Comparison of ENCODE assay signal across 8 cellular contexts in genomic region chr11:72752088-72752914, GRCh38. TPM values are rescaled to one million over a fixed set of nuclear protein-coding genes. Genes with fewer than 3 reads are reported as not detected.
DNase-seq lines count a peak whose midpoint lies in the region; ATAC-seq and TF ChIP-seq lines count a peak whose summit lies in the region.

Gene ARAP1 (minus strand): TSS chr11:72752408. CDS start chr11:72727128, 25,280 bp downstream.

- no peak for TF ChIP-seq EP300 in upper lobe of left lung (IDR thresholded peaks at IDR 0.05)

- H3K27ac ChIP-seq in heart right ventricle (peak within 1 kb of the TSS in 9 of 10 donors; percentile 11 to 75 (median 52)), upper lobe of left lung (peak within 1 kb of the TSS; percentile 78 to 89 (median 84))

- H3K4me3 Mint-ChIP-seq in Calu3 (ENCODE audit: low read depth, unreplicated experiment) (peak within 1 kb of the TSS; percentile 78), progenitor cell of endocrine pancreas (ENCODE audit: low read depth) (peak within 1 kb of the TSS; percentile 93)

- WGBS in heart right ventricle, 2 donors = 2 to 3% methylated on average over 51 of the region's 51 CpGs
- 2% methylated on average over 9 to 25 of the region's 51 CpGs for WGBS in upper lobe of left lung, 2 donors

- CTCF ChIA-PET in Calu3 (lab: Charles Lee) = interaction anchor here (0.6 to 1.3 kb wide), 2 partner anchors 27 to 68 kb away, joined by 3 to 4 read pairs; no protein-coding TSS in a partner anchor

- peak within 1 kb of the TSS; percentile 95 for H3K4me3 ChIP-seq in adipocyte (ENCODE audit: low read length)
- H3K4me3 ChIP-seq in heart right ventricle = peak within 1 kb of the TSS; percentile 56 to 88 (median 64)
- peak within 1 kb of the TSS; percentile 69 to 88 (median 77) for H3K4me3 ChIP-seq in upper lobe of left lung

- TF ChIP-seq POLR2A in upper lobe of left lung (IDR thresholded peaks at IDR 0.05) = peak in 3 of 4 donors; percentile 24 to 69 (median 39)

- H3K4me1 Mint-ChIP-seq in Calu3 (ENCODE audit: low read depth, unreplicated experiment) = peaks cover 21% of the 10 kb centered on the region
- peaks cover 33% of the 10 kb centered on the region for H3K4me1 Mint-ChIP-seq in progenitor cell of endocrine pancreas (ENCODE audit: low read depth)

- H3K27me3 ChIP-seq in adipocyte (replicated peaks; ENCODE audit: control insufficient read depth, insufficient read depth, low read length) (no peaks in the 10 kb centered on the region), heart right ventricle (no peaks in the 10 kb centered on the region), upper lobe of left lung (no peaks in the 10 kb centered on the region)

- ATAC-seq in GM21529 (IDR thresholded peaks at IDR 0.05; ENCODE audit: unreplicated experiment) = peak; percentile 69
- peak; percentile 90 to 95 (median 94) for ATAC-seq in heart right ventricle
- peak; percentile 91 to 96 for ATAC-seq in upper lobe of left lung (ENCODE audit: low FRiP score in 2 of 2)

- peak within 1 kb of the TSS; percentile 95 for H3K9ac ChIP-seq in adipocyte (ENCODE audit: low read length)

- H3K36me3 ChIP-seq in adipocyte (ENCODE audit: control insufficient read depth, insufficient read depth, low read length, severe bottlenecking) = no peaks in the 10 kb centered on the region
- peaks cover 0 to 12% (median 0%) of the 10 kb centered on the region in 9 donors for H3K36me3 ChIP-seq in heart right ventricle
- H3K36me3 ChIP-seq in upper lobe of left lung = peaks cover 0 to 13% (median 3%) of the 10 kb centered on the region in 4 donors

- H3K27me3 Mint-ChIP-seq in Calu3 (ENCODE audit: unreplicated experiment) (no peaks in the 10 kb centered on the region), progenitor cell of endocrine pancreas (no peaks in the 10 kb centered on the region)

- TSS peak; percentile 30 for BruUV-seq in Calu3 (replicated peaks; lab: Mats Ljungman, UMichigan)

- peaks cover 14% of the 10 kb centered on the region for H3K4me1 ChIP-seq in adipocyte (ENCODE audit: control insufficient read depth, insufficient read depth, low read length)
- peaks cover 4 to 36% (median 22%) of the 10 kb centered on the region in 9 donors for H3K4me1 ChIP-seq in heart right ventricle
- peaks cover 16 to 45% (median 40%) of the 10 kb centered on the region in 4 donors for H3K4me1 ChIP-seq in upper lobe of left lung

- DNase-seq in Calu3 (peak; percentile 73), LHCN-M2 (ENCODE audit: low read depth) (peak; percentile 32), T-helper 1 cell (peak; percentile 71 to 84 (median 75)), adipocyte (ENCODE audit: low read depth) (peak; percentile 82), heart right ventricle (peak; percentile 69 to 78), progenitor cell of endocrine pancreas (ENCODE audit: low spot score, unreplicated experiment) (peak; percentile 55), upper lobe of left lung (peak; percentile 81 to 95)

- peaks cover 49% of the 10 kb centered on the region for H3K36me3 Mint-ChIP-seq in Calu3 (ENCODE audit: insufficient read depth, unreplicated experiment)
- peaks cover 17% of the 10 kb centered on the region for H3K36me3 Mint-ChIP-seq in progenitor cell of endocrine pancreas (ENCODE audit: insufficient read depth)

- peak within 1 kb of the TSS; percentile 92 for H3K27ac Mint-ChIP-seq in Calu3 (ENCODE audit: unreplicated experiment)
- peak within 1 kb of the TSS; percentile 91 for H3K27ac Mint-ChIP-seq in progenitor cell of endocrine pancreas

- intact Hi-C loops in Calu3 (cut with micrococcal nuclease; ENCODE audit: unreplicated experiment) (no loop called here), heart right ventricle (cut with DNase I) (no loop called here)

- TF ChIP-seq CTCF in Calu3 (IDR thresholded peaks at IDR 0.05; ENCODE audit: unreplicated experiment) (no peak), heart right ventricle (IDR thresholded peaks at IDR 0.05) (peak in 1 of 9 donors; percentile 22), progenitor cell of endocrine pancreas (IDR thresholded peaks at IDR 0.05; ENCODE audit: unreplicated experiment) (no peak), upper lobe of left lung (IDR thresholded peaks at IDR 0.05) (peak in 1 of 6 experiments; percentile 7)

- H3K9me3 ChIP-seq in adipocyte (ENCODE audit: control insufficient read depth, low read length) (no peaks in the 10 kb centered on the region), heart right ventricle (no peaks in the 10 kb centered on the region), upper lobe of left lung (no peaks in the 10 kb centered on the region)

- no peaks in the 10 kb centered on the region for H3K9me3 Mint-ChIP-seq in Calu3 (ENCODE audit: low read depth, unreplicated experiment)
- no peaks in the 10 kb centered on the region for H3K9me3 Mint-ChIP-seq in progenitor cell of endocrine pancreas (ENCODE audit: low read depth)

RNA-seq across cellular contexts. Expression of gene ARAP1, which starts in this region (rescaled TPM):
- total RNA-seq in Calu3 (2022) = 53.0 and 61.3 TPM in 2 replicates
- 50.1 and 51.3 TPM in 2 replicates for total RNA-seq in LHCN-M2 (2014; rRNA removed)
- polyA plus RNA-seq in LHCN-M2 (2012) = 25.0 TPM
- 10 to 100 TPM; 30.4 to 68.3 (median 40.8) TPM for total RNA-seq in heart right ventricle
- polyA plus RNA-seq in heart right ventricle = 10 to 100 TPM; 35.8 to 58.7 TPM
- 83.4 and 86.7 TPM in 2 replicates for total RNA-seq in progenitor cell of endocrine pancreas
- total RNA-seq in upper lobe of left lung = 1,000 to 10,000 TPM in 1 of 6 donors, 100 to 1,000 TPM in 5; 217 to 1,154 (median 269) TPM

Comparison
In these comparisons a context has a peak if more than half of its experiments do, and no peak if none do; other contexts are left out.
1. Peak in every context shown above with its lines: DNase-seq, ATAC-seq, H3K4me3 ChIP-seq and H3K27ac ChIP-seq.
2. DNase-seq: peak in every context shown above with its lines; median percentile 88 in upper lobe of left lung; 82 in adipocyte; 75 in T-helper 1 cell; 74 in heart right ventricle; 73 in Calu3; 55 in progenitor cell of endocrine pancreas; 32 in LHCN-M2.